In the genomic region with DNA sequence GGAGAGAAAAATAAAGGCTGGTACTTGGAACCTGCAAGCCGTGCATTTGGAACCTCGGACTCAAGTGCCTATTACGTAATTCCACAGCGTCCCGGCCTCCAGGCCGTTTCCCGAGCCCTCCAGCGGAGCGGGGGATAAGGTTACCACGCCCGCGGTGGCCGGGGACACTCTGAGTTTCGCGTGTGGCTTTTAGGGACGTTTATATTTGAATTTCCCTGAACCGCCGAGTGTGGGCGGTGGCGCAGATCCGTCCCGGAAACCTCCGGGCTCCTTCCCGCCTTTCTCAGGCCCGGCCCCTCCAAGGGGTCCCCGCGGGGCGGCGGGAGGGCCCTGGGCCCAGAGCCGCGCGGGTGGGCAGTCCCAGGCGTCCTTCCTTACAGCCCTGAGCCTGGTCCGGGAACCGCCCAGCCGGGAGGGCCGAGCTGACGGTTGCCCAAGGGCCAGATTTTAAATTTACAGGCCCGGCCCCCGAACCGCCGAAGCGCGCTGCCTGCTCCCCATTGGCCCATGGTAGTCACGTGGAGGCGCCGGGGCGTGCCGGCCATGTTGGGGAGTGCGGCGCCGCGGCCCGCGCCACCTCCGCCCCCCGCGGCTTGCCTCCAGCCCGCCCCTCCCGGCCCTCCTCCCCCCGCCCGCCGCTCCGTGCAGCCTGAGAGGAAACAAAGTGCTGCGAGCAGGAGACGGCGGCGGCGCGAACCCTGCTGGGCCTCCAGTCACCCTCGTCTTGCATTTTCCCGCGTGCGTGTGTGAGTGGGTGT, we compare ENCODE assay signal across 1 cellular context.
A peak's percentile ranks its signal among the peaks of the same experiment; 100 is the strongest.
TF ChIP-seq lines count a peak whose summit lies in the region.

A gene with protein sequence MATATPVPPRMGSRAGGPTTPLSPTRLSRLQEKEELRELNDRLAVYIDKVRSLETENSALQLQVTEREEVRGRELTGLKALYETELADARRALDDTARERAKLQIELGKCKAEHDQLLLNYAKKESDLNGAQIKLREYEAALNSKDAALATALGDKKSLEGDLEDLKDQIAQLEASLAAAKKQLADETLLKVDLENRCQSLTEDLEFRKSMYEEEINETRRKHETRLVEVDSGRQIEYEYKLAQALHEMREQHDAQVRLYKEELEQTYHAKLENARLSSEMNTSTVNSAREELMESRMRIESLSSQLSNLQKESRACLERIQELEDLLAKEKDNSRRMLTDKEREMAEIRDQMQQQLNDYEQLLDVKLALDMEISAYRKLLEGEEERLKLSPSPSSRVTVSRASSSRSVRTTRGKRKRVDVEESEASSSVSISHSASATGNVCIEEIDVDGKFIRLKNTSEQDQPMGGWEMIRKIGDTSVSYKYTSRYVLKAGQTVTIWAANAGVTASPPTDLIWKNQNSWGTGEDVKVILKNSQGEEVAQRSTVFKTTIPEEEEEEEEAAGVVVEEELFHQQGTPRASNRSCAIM (plus strand): TSS at position 638 of the 758 bp plus-strand sequence. CDS start 373 bp downstream, outside the sequence.

TF ChIP-seq in GM12878, 131 proteins besides CTCF, POLR2A, EP300 and RAD21 (continued from another document and continues in another):
- TF ChIP-seq, protein P1, sequence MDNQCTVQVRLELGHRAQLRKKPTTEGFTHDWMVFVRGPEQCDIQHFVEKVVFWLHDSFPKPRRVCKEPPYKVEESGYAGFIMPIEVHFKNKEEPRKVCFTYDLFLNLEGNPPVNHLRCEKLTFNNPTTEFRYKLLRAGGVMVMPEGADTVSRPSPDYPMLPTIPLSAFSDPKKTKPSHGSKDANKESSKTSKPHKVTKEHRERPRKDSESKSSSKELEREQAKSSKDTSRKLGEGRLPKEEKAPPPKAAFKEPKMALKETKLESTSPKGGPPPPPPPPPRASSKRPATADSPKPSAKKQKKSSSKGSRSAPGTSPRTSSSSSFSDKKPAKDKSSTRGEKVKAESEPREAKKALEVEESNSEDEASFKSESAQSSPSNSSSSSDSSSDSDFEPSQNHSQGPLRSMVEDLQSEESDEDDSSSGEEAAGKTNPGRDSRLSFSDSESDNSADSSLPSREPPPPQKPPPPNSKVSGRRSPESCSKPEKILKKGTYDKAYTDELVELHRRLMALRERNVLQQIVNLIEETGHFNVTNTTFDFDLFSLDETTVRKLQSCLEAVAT (IDR thresholded peaks at IDR 0.05) = peak; percentile 55; the same call in 1 of the 2 replicates
- no peak for TF ChIP-seq ZBTB40 (IDR thresholded peaks at IDR 0.05; ENCODE audit: borderline replicate concordance)
- TF ChIP-seq CBX5 (IDR thresholded peaks at IDR 0.05; ENCODE audit: low read depth) = peak; percentile 46; the same call in 1 of the 2 replicates
- peak; percentile 25; the same call in 1 of the 2 replicates for TF ChIP-seq LARP7 (IDR thresholded peaks at IDR 0.05)
- peak; percentile 83 to 90 for TF ChIP-seq IKZF2 (IDR thresholded peaks at IDR 0.05)
- TF ChIP-seq, protein P2, sequence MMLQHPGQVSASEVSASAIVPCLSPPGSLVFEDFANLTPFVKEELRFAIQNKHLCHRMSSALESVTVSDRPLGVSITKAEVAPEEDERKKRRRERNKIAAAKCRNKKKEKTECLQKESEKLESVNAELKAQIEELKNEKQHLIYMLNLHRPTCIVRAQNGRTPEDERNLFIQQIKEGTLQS (IDR thresholded peaks at IDR 0.05; ENCODE audit: borderline replicate concordance, extremely low read depth, low read depth, low read length) = peak; percentile 89
- TF ChIP-seq TARDBP (IDR thresholded peaks at IDR 0.05; ENCODE audit: borderline replicate concordance) = no peak
- TF ChIP-seq, protein P3, sequence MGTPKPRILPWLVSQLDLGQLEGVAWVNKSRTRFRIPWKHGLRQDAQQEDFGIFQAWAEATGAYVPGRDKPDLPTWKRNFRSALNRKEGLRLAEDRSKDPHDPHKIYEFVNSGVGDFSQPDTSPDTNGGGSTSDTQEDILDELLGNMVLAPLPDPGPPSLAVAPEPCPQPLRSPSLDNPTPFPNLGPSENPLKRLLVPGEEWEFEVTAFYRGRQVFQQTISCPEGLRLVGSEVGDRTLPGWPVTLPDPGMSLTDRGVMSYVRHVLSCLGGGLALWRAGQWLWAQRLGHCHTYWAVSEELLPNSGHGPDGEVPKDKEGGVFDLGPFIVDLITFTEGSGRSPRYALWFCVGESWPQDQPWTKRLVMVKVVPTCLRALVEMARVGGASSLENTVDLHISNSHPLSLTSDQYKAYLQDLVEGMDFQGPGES (IDR thresholded peaks at IDR 0.05) = peak; percentile 46; the same call in 1 of the 2 replicates
- TF ChIP-seq RUNX3 (IDR thresholded peaks at IDR 0.05; ENCODE audit: low read length) = peak; percentile 85
- TF ChIP-seq USF1 (IDR thresholded peaks at IDR 0.05; ENCODE audit: borderline replicate concordance, extremely low read length, insufficient read depth, low read depth, low read length) = peak; percentile 95
- peak; percentile 96 for TF ChIP-seq FOXM1 (IDR thresholded peaks at IDR 0.05; ENCODE audit: low read depth, low read length)
- no peak for TF ChIP-seq IRF5 (IDR thresholded peaks at IDR 0.05; ENCODE audit: borderline replicate concordance)
- peak; percentile 12; the same call in 1 of the 2 replicates for TF ChIP-seq BCL11A (IDR thresholded peaks at IDR 0.05; ENCODE audit: low read depth, low read length)
- TF ChIP-seq PAX8 (IDR thresholded peaks at IDR 0.05) = no peak
- TF ChIP-seq CHD4 (IDR thresholded peaks at IDR 0.05) = no peak
- TF ChIP-seq ATF2 (IDR thresholded peaks at IDR 0.05; ENCODE audit: low read length) = peak; percentile 31; the same call in 1 of the 2 replicates
- TF ChIP-seq, protein P4, sequence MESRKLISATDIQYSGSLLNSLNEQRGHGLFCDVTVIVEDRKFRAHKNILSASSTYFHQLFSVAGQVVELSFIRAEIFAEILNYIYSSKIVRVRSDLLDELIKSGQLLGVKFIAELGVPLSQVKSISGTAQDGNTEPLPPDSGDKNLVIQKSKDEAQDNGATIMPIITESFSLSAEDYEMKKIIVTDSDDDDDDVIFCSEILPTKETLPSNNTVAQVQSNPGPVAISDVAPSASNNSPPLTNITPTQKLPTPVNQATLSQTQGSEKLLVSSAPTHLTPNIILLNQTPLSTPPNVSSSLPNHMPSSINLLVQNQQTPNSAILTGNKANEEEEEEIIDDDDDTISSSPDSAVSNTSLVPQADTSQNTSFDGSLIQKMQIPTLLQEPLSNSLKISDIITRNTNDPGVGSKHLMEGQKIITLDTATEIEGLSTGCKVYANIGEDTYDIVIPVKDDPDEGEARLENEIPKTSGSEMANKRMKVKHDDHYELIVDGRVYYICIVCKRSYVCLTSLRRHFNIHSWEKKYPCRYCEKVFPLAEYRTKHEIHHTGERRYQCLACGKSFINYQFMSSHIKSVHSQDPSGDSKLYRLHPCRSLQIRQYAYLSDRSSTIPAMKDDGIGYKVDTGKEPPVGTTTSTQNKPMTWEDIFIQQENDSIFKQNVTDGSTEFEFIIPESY (IDR thresholded peaks at IDR 0.05) = no peak
- no peak for TF ChIP-seq ZNF24 (IDR thresholded peaks at IDR 0.05)
- no peak for TF ChIP-seq RFX5 (IDR thresholded peaks at IDR 0.05; ENCODE audit: low read depth, low read length)
- no peak for TF ChIP-seq PRDM15 (CRISPR knock-in tag; IDR thresholded peaks at IDR 0.05)
- TF ChIP-seq, protein P5, sequence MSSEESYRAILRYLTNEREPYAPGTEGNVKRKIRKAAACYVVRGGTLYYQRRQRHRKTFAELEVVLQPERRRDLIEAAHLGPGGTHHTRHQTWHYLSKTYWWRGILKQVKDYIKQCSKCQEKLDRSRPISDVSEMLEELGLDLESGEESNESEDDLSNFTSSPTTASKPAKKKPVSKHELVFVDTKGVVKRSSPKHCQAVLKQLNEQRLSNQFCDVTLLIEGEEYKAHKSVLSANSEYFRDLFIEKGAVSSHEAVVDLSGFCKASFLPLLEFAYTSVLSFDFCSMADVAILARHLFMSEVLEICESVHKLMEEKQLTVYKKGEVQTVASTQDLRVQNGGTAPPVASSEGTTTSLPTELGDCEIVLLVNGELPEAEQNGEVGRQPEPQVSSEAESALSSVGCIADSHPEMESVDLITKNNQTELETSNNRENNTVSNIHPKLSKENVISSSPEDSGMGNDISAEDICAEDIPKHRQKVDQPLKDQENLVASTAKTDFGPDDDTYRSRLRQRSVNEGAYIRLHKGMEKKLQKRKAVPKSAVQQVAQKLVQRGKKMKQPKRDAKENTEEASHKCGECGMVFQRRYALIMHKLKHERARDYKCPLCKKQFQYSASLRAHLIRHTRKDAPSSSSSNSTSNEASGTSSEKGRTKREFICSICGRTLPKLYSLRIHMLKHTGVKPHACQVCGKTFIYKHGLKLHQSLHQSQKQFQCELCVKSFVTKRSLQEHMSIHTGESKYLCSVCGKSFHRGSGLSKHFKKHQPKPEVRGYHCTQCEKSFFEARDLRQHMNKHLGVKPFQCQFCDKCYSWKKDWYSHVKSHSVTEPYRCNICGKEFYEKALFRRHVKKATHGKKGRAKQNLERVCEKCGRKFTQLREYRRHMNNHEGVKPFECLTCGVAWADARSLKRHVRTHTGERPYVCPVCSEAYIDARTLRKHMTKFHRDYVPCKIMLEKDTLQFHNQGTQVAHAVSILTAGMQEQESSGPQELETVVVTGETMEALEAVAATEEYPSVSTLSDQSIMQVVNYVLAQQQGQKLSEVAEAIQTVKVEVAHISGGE (CRISPR knock-in tag; IDR thresholded peaks at IDR 0.05) = no peak
- TF ChIP-seq JUND (IDR thresholded peaks at IDR 0.05; ENCODE audit: low read depth, low read length) = no peak
- TF ChIP-seq ZZZ3 (IDR thresholded peaks at IDR 0.05; ENCODE audit: control insufficient read depth, insufficient read length, low read depth) = no peak
- TF ChIP-seq RBBP5 (conservative IDR thresholded peaks at IDR 0.05) = no peak
- 0 out of 2 replicates have a peak, but pooled peaks have one; percentile 32 for TF ChIP-seq MEF2A (IDR thresholded peaks at IDR 0.05; ENCODE audit: insufficient read depth, low read depth, low read length)
